In the genomic region with DNA sequence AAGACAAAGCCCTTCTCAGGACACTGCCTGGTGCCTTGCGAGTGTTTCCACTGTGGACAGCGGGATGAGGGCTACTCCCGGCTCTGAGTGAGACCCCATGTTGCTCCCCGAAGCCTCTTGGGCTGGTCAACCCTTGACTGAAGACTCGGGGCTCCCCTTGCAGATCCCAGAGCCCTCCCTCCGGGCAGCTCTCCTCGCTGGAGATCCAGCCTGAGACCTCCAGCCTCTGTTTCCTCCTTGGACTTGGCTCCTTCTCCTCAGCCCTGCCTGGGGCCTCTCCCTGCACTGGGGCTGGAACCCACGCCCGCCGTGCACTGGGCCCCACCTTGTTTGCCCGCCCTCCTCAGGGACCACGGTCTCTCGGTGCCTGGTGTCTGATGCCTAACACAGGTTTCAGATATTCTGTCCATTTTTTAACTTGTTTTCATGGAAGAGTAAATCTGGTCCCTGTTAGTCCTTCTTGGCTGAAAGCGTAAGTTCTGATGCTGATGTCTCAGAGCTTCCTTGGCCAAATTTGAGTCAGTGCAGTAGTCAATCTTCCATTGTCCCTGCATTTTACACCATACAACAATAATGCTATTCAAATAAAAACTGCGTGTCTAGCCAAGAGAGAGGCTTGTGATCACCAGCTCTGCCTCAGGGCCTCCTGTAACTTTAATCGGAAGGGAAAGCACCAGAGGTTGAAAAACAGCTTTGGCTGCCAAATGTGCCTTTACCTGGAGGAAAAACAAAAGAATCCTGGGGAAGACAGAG, we compare ENCODE assay signal across 18 cellular contexts.
DNase-seq lines count a peak whose midpoint lies in the region; ATAC-seq and TF ChIP-seq lines count a peak whose summit lies in the region.
"Had no signal": no experiment of that assay in that cellular context is flagged by ENCODE, and none has a peak within 500 bp of the region (broad histone marks: within the 10 kb centered on the region; RNA-seq: fewer than 3 reads in every experiment).

No MANE protein-coding gene starts in this region.

- no peak overlapping the region for H2AFZ ChIP-seq in neuronal stem cell (ENCODE audit: low read length)

- WGBS in neuronal stem cell (ENCODE audit: extremely low coverage in 2 of 2, insufficient read length in 2 of 2, insufficient replicate concordance in 1 of 2), 2 donors = no CpG with 5 or more reads among the region's 16 CpGs

- TF ChIP-seq CTCF in AG10803 (conservative IDR thresholded peaks at IDR 0.05; ENCODE audit: low read length) (no peak), HEK293 (tag by site-specific recombination; IDR thresholded peaks at IDR 0.05) (no peak)

- H3K9me3 ChIP-seq in HEK293 (ENCODE audit: control insufficient read depth, insufficient read depth, low read depth, low read length) (no peaks in the 10 kb centered on the region), neuronal stem cell (replicated peaks in 1 of 2; ENCODE audit: control insufficient read depth in 2 of 2, insufficient read depth in 1 of 2, low read depth in 1 of 2, low read length in 2 of 2) (peaks cover 5 to 9% of the 10 kb centered on the region in 2 donors)
- H3K9me3 ChIP-seq: neutrophil, right lobe of liver had no signal

- H3K4ac ChIP-seq in neuronal stem cell (ENCODE audit: low read length) = no peak overlapping the region

- H2AK5ac ChIP-seq in neuronal stem cell (ENCODE audit: low read depth, low read length) = no peak overlapping the region

- H3K14ac ChIP-seq in neuronal stem cell (ENCODE audit: low read length) = no peak overlapping the region

- POLR2A ChIA-PET in HEK293 (lab: Yijun Ruan, JAX) = no interaction called here

- peak overlapping the region; percentile 36 for H3K18ac ChIP-seq in neuronal stem cell (ENCODE audit: low read length)

- DNase-seq in AG10803 (ENCODE audit: low read depth) (peak; percentile 25), neuronal stem cell (ENCODE audit: low spot score) (no peak), left lobe of liver (ENCODE audit: low spot score) (no peak), NCI-H1105 treated with DMSO at 0.1 percent for 48 hours (lab: John Stamatoyannopoulos, UW) (no peak)
- DNase-seq: activated CD4-positive, CD25-positive, alpha-beta regulatory T cell treated with anti-CD3 and anti-CD28 coated beads, Interleukin-2, amount 50 U/mL, for 72 hours; activated CD8-positive, alpha-beta memory T cell treated with anti-CD3 and anti-CD28 coated beads, Interleukin-2, amount 10 ng/mL, durations not matched to agents 7 days and 5 days; activated gamma-delta T cell; dermis blood vessel endothelial cell; NCI-H2081; NCI-H510A treated with DMSO at 0.1 percent for 48 hours; stimulated activated CD4-positive, alpha-beta T cell treated with anti-CD3 and anti-CD28 coated beads, Interleukin-2, amount 100 ng/mL, for 24 hours had no signal

- H3K4me2 ChIP-seq in neuronal stem cell (ENCODE audit: insufficient read depth, low read length, poor library complexity, severe bottlenecking) = no peak overlapping the region

- H2BK5ac ChIP-seq in neuronal stem cell (ENCODE audit: low read length) = no peak overlapping the region

- H3K36me3 ChIP-seq in HEK293 (ENCODE audit: control insufficient read depth in 2 of 2, insufficient read depth in 1 of 2, low read length in 2 of 2) (no peaks in the 10 kb centered on the region), neuronal stem cell (replicated peaks in 1 of 2; ENCODE audit: control insufficient read depth in 2 of 2, insufficient read depth in 2 of 2, low read length in 2 of 2) (no peaks in the 10 kb centered on the region)
- H3K36me3 ChIP-seq: esophagus muscularis mucosa, neutrophil, right lobe of liver had no signal

- no peak overlapping the region for H2BK12ac ChIP-seq in neuronal stem cell (ENCODE audit: low read length)

- H3K79me1 ChIP-seq in neuronal stem cell (ENCODE audit: low read depth, low read length) = peaks cover 3% of the 10 kb centered on the region

- H2BK120ac ChIP-seq in neuronal stem cell (ENCODE audit: low read depth, low read length) = no peak overlapping the region

- CTCF ChIA-PET in HEK293 (lab: Yijun Ruan, JAX) = interaction anchor here (0.6 kb wide), 2 partner anchors 161 to 163 kb away, joined by 3 to 4 read pairs; no protein-coding TSS in a partner anchor

- no peaks in the 10 kb centered on the region for H3K4me1 ChIP-seq in HEK293 (ENCODE audit: control insufficient read depth, insufficient read depth, low read length)
- H3K4me1 ChIP-seq in neuronal stem cell (ENCODE audit: control insufficient read depth in 2 of 2, insufficient read depth in 1 of 2, low read depth in 1 of 2, low read length in 2 of 2) = no peaks in the 10 kb centered on the region
- H3K4me1 ChIP-seq: esophagus muscularis mucosa, right lobe of liver had no signal

- no peak overlapping the region for H3K27ac ChIP-seq in HEK293 (ENCODE audit: extremely low read depth, low read depth, low read length)
- H3K27ac ChIP-seq in neuronal stem cell (replicated peaks; ENCODE audit: low read length) = no peak overlapping the region
- H3K27ac ChIP-seq: esophagus muscularis mucosa, neutrophil, right lobe of liver had no signal

- peaks cover 0 to 6% (median 0%) of the 10 kb centered on the region in 3 experiments for H3K27me3 ChIP-seq in neuronal stem cell (ENCODE audit: control insufficient read depth in 3 of 3, insufficient read depth in 3 of 3, low read depth in 1 of 3, low read length in 3 of 3)
- H3K27me3 ChIP-seq: right lobe of liver had no signal

- H3K4me3 ChIP-seq in AG10803 (ENCODE audit: low read length) (no peak overlapping the region), HEK293 (ENCODE audit: low read depth, low read length) (no peak overlapping the region), neuronal stem cell (ENCODE audit: low read length in 2 of 2) (no peak overlapping the region)
- H3K4me3 ChIP-seq: esophagus muscularis mucosa, right lobe of liver had no signal

- no peak overlapping the region for H2BK15ac ChIP-seq in neuronal stem cell (ENCODE audit: low read length)

- ATAC-seq in esophagus mucosa (peak; percentile 90), HG03095 (IDR thresholded peaks at IDR 0.05; ENCODE audit: unreplicated experiment) (no peak), left lobe of liver (no peak), HG03520 (IDR thresholded peaks at IDR 0.05; ENCODE audit: unreplicated experiment) (no peak)
- ATAC-seq: activated CD8-positive, alpha-beta memory T cell treated with anti-CD3 and anti-CD28 coated beads, Interleukin-2, amount 10 ng/mL, durations not matched to agents 7 days and 5 days; right lobe of liver had no signal

- H3K23ac ChIP-seq in neuronal stem cell (ENCODE audit: low read depth, low read length, poor library complexity) = no peak overlapping the region

- H4K91ac ChIP-seq in neuronal stem cell (ENCODE audit: low read depth, low read length, poor library complexity) = no peak overlapping the region

- H4K8ac ChIP-seq in neuronal stem cell (ENCODE audit: low read depth, low read length) = no peak overlapping the region

- H3K9ac ChIP-seq in neuronal stem cell (ENCODE audit: low read depth, low read length, poor library complexity) = no peak overlapping the region

TF ChIP-seq in HEK293, 187 proteins besides CTCF, POLR2A, EP300 and RAD21:
- TF ChIP-seq, protein P1, sequence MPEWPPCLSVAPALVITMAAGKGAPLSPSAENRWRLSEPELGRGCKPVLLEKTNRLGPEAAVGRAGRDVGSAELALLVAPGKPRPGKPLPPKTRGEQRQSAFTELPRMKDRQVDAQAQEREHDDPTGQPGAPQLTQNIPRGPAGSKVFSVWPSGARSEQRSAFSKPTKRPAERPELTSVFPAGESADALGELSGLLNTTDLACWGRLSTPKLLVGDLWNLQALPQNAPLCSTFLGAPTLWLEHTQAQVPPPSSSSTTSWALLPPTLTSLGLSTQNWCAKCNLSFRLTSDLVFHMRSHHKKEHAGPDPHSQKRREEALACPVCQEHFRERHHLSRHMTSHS (tag by site-specific recombination; IDR thresholded peaks at IDR 0.05) = no peak
- 0 out of 2 replicates have a peak, but pooled peaks have one; percentile 20 for TF ChIP-seq KLF1 (tag by site-specific recombination; IDR thresholded peaks at IDR 0.05)
